1 cellular context compared by ENCODE assay signal in genomic region chr5:172188033-172188892, GRCh38.
TF ChIP-seq lines count a peak whose summit lies in the region.

STK10 (minus strand) TSS chr5:172188224; CDS start chr5:172188042, 182 bp downstream.

TF ChIP-seq in HepG2, 621 proteins besides CTCF, POLR2A, EP300 and RAD21 (continued from another document and continues in another):
- TF ChIP-seq ZNF646 (CRISPR knock-in tag; IDR thresholded peaks at IDR 0.05) (0 out of 2 replicates have a peak, but pooled peaks have one; percentile 19), YEATS4 (CRISPR knock-in tag; IDR thresholded peaks at IDR 0.05; ENCODE audit: borderline replicate concordance) (peak; percentile 53; the same call in 1 of the 2 replicates), TFDP2 (CRISPR knock-in tag; IDR thresholded peaks at IDR 0.05) (no peak), NFYC (CRISPR knock-in tag; IDR thresholded peaks at IDR 0.05) (peak; percentile 80), ZNF12 (CRISPR knock-in tag; IDR thresholded peaks at IDR 0.05) (no peak), ZC3H4 (CRISPR knock-in tag; IDR thresholded peaks at IDR 0.05; ENCODE audit: borderline replicate concordance) (no peak), ZNF570 (CRISPR knock-in tag; IDR thresholded peaks at IDR 0.05; ENCODE audit: borderline replicate concordance) (no peak), HOMEZ (CRISPR knock-in tag; IDR thresholded peaks at IDR 0.05; ENCODE audit: low read depth) (peak; percentile 46; the same call in 1 of the 2 replicates), ZNF350 (CRISPR knock-in tag; IDR thresholded peaks at IDR 0.05; ENCODE audit: borderline replicate concordance, low read depth) (peak; percentile 70; the same call in 1 of the 2 replicates), SMYD3 (CRISPR knock-in tag; IDR thresholded peaks at IDR 0.05) (0 out of 2 replicates have a peak, but pooled peaks have one; percentile 35), TFDP1 (CRISPR knock-in tag; IDR thresholded peaks at IDR 0.05; ENCODE audit: borderline replicate concordance) (peak; percentile 42; the same call in 1 of the 2 replicates), ZNF841 (CRISPR knock-in tag; IDR thresholded peaks at IDR 0.05; ENCODE audit: borderline replicate concordance) (no peak), ZNF460 (CRISPR knock-in tag; IDR thresholded peaks at IDR 0.05; ENCODE audit: borderline replicate concordance) (peak; percentile 61; the same call in 1 of the 2 replicates), ZBTB34 (CRISPR knock-in tag; IDR thresholded peaks at IDR 0.05) (peak; percentile 59; the same call in 1 of the 2 replicates), SNAPC4 (CRISPR knock-in tag; IDR thresholded peaks at IDR 0.05) (0 out of 2 replicates have a peak, but pooled peaks have one; percentile 55), TBX3 (IDR thresholded peaks at IDR 0.05; ENCODE audit: borderline replicate concordance) (no peak), HNRNPLL (IDR thresholded peaks at IDR 0.05; ENCODE audit: low read depth, low read length, poor library complexity, severe bottlenecking) (peak; percentile 67), TOE1 (CRISPR knock-in tag; IDR thresholded peaks at IDR 0.05) (no peak), SIN3A (IDR thresholded peaks at IDR 0.05; ENCODE audit: borderline replicate concordance, low read depth, low read length) (peak; percentile 83; the same call in 1 of the 2 replicates), ZIK1 (CRISPR knock-in tag; IDR thresholded peaks at IDR 0.05; ENCODE audit: borderline replicate concordance, low read depth) (no peak), ZBTB25 (CRISPR knock-in tag; IDR thresholded peaks at IDR 0.05) (peak; percentile 48; the same call in 1 of the 2 replicates), ZNF629 (CRISPR knock-in tag; conservative IDR thresholded peaks at IDR 0.05) (peak; percentile 92), RBAK (CRISPR knock-in tag; IDR thresholded peaks at IDR 0.05) (no peak), MYC (CRISPR knock-in tag; IDR thresholded peaks at IDR 0.05; ENCODE audit: borderline replicate concordance) (peak; percentile 87), ZNF687 (CRISPR knock-in tag; IDR thresholded peaks at IDR 0.05) (peak; percentile 68), ARNTL (CRISPR knock-in tag; IDR thresholded peaks at IDR 0.05) (no peak), MAF1 (CRISPR knock-in tag; IDR thresholded peaks at IDR 0.05; ENCODE audit: borderline replicate concordance) (no peak; the same call in 1 of the 2 replicates), ZNF549 (CRISPR knock-in tag; IDR thresholded peaks at IDR 0.05) (no peak), ZNF670 (CRISPR knock-in tag; IDR thresholded peaks at IDR 0.05; ENCODE audit: borderline replicate concordance) (peak; percentile 78; the same call in 1 of the 2 replicates), SKI (IDR thresholded peaks at IDR 0.05; ENCODE audit: partially characterized antibody) (peak; percentile 83), ZSCAN22 (CRISPR knock-in tag; IDR thresholded peaks at IDR 0.05) (no peak), PCBP2 (optimal IDR thresholded peaks at IDR 0.05; ENCODE audit: low read depth, low read length, poor library complexity, severe bottlenecking) (no peak), ZFP82 (CRISPR knock-in tag; IDR thresholded peaks at IDR 0.05; ENCODE audit: borderline replicate concordance) (peak; percentile 56; the same call in 1 of the 2 replicates)
